In the genomic region with DNA sequence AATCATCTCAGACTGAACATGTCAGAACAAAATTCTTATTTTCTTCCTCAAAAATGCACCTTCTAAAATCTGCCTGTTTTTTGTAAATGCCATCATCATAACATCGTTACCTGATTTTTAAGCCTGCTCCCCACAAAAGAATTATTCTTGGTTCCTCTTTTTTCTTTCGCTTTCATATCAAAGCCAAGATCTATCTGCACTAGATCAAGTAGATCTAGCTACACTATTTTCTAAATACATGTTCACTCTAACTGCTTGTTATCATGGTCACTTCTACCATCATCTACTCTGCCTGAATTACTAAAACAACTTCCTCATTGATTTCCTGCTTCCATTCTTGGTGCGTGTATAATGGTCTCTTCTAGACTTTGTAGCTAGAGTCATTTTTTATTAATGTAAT, we compare ENCODE assay signal across 14 cellular contexts.
DNase-seq lines count a peak whose midpoint lies in the region; ATAC-seq and TF ChIP-seq lines count a peak whose summit lies in the region.
"Had no signal": no experiment of that assay in that cellular context is flagged by ENCODE, and none has a peak within 500 bp of the region (broad histone marks: within the 10 kb centered on the region; RNA-seq: fewer than 3 reads in every experiment).

No MANE protein-coding gene starts in this region.

- no peaks in the 10 kb centered on the region for H3K27me3 ChIP-seq in CD8-positive, alpha-beta T cell (ENCODE audit: insufficient read depth, low read length)
- H3K27me3 ChIP-seq: adrenal gland had no signal

- no peaks in the 10 kb centered on the region for H3K4me1 ChIP-seq in CD8-positive, alpha-beta T cell (ENCODE audit: insufficient read depth, low read length)
- H3K4me1 ChIP-seq: adrenal gland had no signal

- H3K4me1 Mint-ChIP-seq in activated T-helper 17 cell treated with anti-CD3 and anti-CD28 coated beads, Interleukin-2, amount 50 U/mL, for 72 hours: no peaks in the 10 kb centered on the region
- no peaks in the 10 kb centered on the region for H3K4me1 Mint-ChIP-seq in CD8-positive, alpha-beta T cell (ENCODE audit: low read depth)

- H3K27me3 Mint-ChIP-seq in activated T-helper 17 cell treated with anti-CD3 and anti-CD28 coated beads, Interleukin-2, amount 50 U/mL, for 72 hours: no peaks in the 10 kb centered on the region
- H3K27me3 Mint-ChIP-seq in CD8-positive, alpha-beta T cell (ENCODE audit: low read depth): no peaks in the 10 kb centered on the region

- H3K9me3 ChIP-seq in CD8-positive, alpha-beta T cell (ENCODE audit: low read length): no peaks in the 10 kb centered on the region
- H3K9me3 ChIP-seq: adrenal gland had no signal

- H3K27ac Mint-ChIP-seq in activated T-helper 17 cell treated with anti-CD3 and anti-CD28 coated beads, Interleukin-2, amount 50 U/mL, for 72 hours: no peak overlapping the region
- H3K27ac Mint-ChIP-seq in CD8-positive, alpha-beta T cell: no peak overlapping the region

- peak; percentile 21 for DNase-seq in RPMI8226
- DNase-seq in ecto neural progenitor cell (ENCODE audit: low spot score): no peak
- no peak for DNase-seq in glomerular visceral epithelial cell (ENCODE audit: extremely low spot score)
- DNase-seq in CD8-positive, alpha-beta T cell: no peak
- DNase-seq: activated CD8-positive, alpha-beta memory T cell treated with anti-CD3 and anti-CD28 coated beads, Interleukin-2, amount 50 U/mL, for 4 hours; adrenal gland; C1 segment of cervical spinal cord; H7; stimulated activated CD4-positive, alpha-beta T cell treated with anti-CD3 and anti-CD28 coated beads, Interleukin-12 subunit alpha, Interleukin-12 subunit beta, amount 100 ng/mL, for 4 hours; stimulated activated CD8-positive, alpha-beta memory T cell treated with anti-CD3 and anti-CD28 coated beads, Interleukin-4, amount 100 ng/mL, for 48 hours had no signal

- no peak overlapping the region for H3K27ac ChIP-seq in CD8-positive, alpha-beta T cell (ENCODE audit: low read depth, low read length)
- H3K27ac ChIP-seq: adrenal gland had no signal

- no peaks in the 10 kb centered on the region for H3K36me3 ChIP-seq in CD8-positive, alpha-beta T cell (ENCODE audit: insufficient read depth, low read length)
- H3K36me3 ChIP-seq: adrenal gland had no signal

- H3K36me3 Mint-ChIP-seq in activated T-helper 17 cell treated with anti-CD3 and anti-CD28 coated beads, Interleukin-2, amount 50 U/mL, for 72 hours (ENCODE audit: low read depth): no peaks in the 10 kb centered on the region
- H3K36me3 Mint-ChIP-seq in CD8-positive, alpha-beta T cell: no peaks in the 10 kb centered on the region

- intact Hi-C loops in CD8-positive, alpha-beta T cell (cut with DNase I, micrococcal nuclease): no loop called here

- no peak overlapping the region for H3K4me3 ChIP-seq in CD8-positive, alpha-beta T cell (ENCODE audit: low read depth, low read length)
- H3K4me3 ChIP-seq: adrenal gland had no signal

- CTCF ChIA-PET in CD8-positive, alpha-beta T cell (lab: Charles Lee): no interaction called here

- no peaks in the 10 kb centered on the region for H3K9me3 Mint-ChIP-seq in activated T-helper 17 cell treated with anti-CD3 and anti-CD28 coated beads, Interleukin-2, amount 50 U/mL, for 72 hours
- no peaks in the 10 kb centered on the region for H3K9me3 Mint-ChIP-seq in CD8-positive, alpha-beta T cell

- H3K4me3 Mint-ChIP-seq in activated T-helper 17 cell treated with anti-CD3 and anti-CD28 coated beads, Interleukin-2, amount 50 U/mL, for 72 hours: no peak overlapping the region
- no peak overlapping the region for H3K4me3 Mint-ChIP-seq in CD8-positive, alpha-beta T cell

- TF ChIP-seq CTCF in CD8-positive, alpha-beta T cell (IDR thresholded peaks at IDR 0.05): no peak

- POLR2A ChIA-PET in CD8-positive, alpha-beta T cell (lab: Charles Lee): no interaction called here

- ATAC-seq in GM18868 (IDR thresholded peaks at IDR 0.05; ENCODE audit: unreplicated experiment): peak; percentile 94
- peak; percentile 95 for ATAC-seq in GM21717 (IDR thresholded peaks at IDR 0.05; ENCODE audit: unreplicated experiment)
- ATAC-seq in HG03342 (IDR thresholded peaks at IDR 0.05; ENCODE audit: unreplicated experiment): peak; percentile 95
- ATAC-seq in activated T-helper 17 cell treated with anti-CD3 and anti-CD28 coated beads, Interleukin-2, amount 50 U/mL, for 72 hours (replicated peaks): no peak
- ATAC-seq in CD8-positive, alpha-beta T cell: no peak

Comparison
In these comparisons a context has a peak if more than half of its experiments do, and no peak if none do; other contexts are left out.
1. ATAC-seq: peak in GM18868 (single experiment), GM21717 (single experiment) and HG03342 (single experiment); none in activated T-helper 17 cell treated with anti-CD3 and anti-CD28 coated beads, Interleukin-2, amount 50 U/mL, for 72 hours (single experiment) and CD8-positive, alpha-beta T cell (single experiment).